Comparison of ENCODE assay signal across 8 cellular contexts in genomic region chr22:20111045-20111688, GRCh38. TPM values are rescaled to one million over a fixed set of nuclear protein-coding genes. Genes with fewer than 3 reads are reported as not detected.
A peak's percentile ranks its signal among the peaks of the same experiment; 100 is the strongest.
DNase-seq lines count a peak whose midpoint lies in the region; ATAC-seq and TF ChIP-seq lines count a peak whose summit lies in the region.

No MANE protein-coding gene starts in this region.

- peak overlapping the region; percentile 21 for H3K27ac ChIP-seq in SU-DHL-6 (ENCODE audit: low read depth, low read length)

- H3K9me3 ChIP-seq in SU-DHL-6 (ENCODE audit: insufficient read depth, low read length) = no peaks in the 10 kb centered on the region

- no peaks in the 10 kb centered on the region for H3K9me2 ChIP-seq in SU-DHL-6 (replicated peaks; ENCODE audit: insufficient read depth, low read length)

- H3K4me2 ChIP-seq in SU-DHL-6 (ENCODE audit: low read depth, low read length, poor library complexity, severe bottlenecking) = no peak overlapping the region

- peaks cover 15% of the 10 kb centered on the region for H3F3A ChIP-seq in SU-DHL-6 (ENCODE audit: insufficient read depth)

- no peak overlapping the region for H2AFZ ChIP-seq in SU-DHL-6 (ENCODE audit: low read depth, low read length, severe bottlenecking)

- TF ChIP-seq CTCF in SU-DHL-6 (IDR thresholded peaks at IDR 0.05; ENCODE audit: insufficient read depth, low read length, poor library complexity, severe bottlenecking) = peak; percentile 22
- TF ChIP-seq CTCF in fibroblast of villous mesenchyme (IDR thresholded peaks at IDR 0.05; ENCODE audit: insufficient read depth, low read depth, low read length) = peak; percentile 40

- H3K4me1 Mint-ChIP-seq in stimulated activated effector memory CD8-positive, alpha-beta T cell treated with anti-CD3 and anti-CD28 coated beads, Interleukin-12 subunit alpha, Interleukin-12 subunit beta, amount 100 ng/mL, for 72 hours = peaks cover 34% of the 10 kb centered on the region

- H4K20me1 ChIP-seq in SU-DHL-6 (ENCODE audit: low read depth, low read length) = no peaks in the 10 kb centered on the region

- peaks cover 98% of the 10 kb centered on the region for H3K36me3 Mint-ChIP-seq in stimulated activated effector memory CD8-positive, alpha-beta T cell treated with anti-CD3 and anti-CD28 coated beads, Interleukin-12 subunit alpha, Interleukin-12 subunit beta, amount 100 ng/mL, for 72 hours

- H3K4me3 Mint-ChIP-seq in stimulated activated effector memory CD8-positive, alpha-beta T cell treated with anti-CD3 and anti-CD28 coated beads, Interleukin-12 subunit alpha, Interleukin-12 subunit beta, amount 100 ng/mL, for 72 hours = no peak overlapping the region

- DNase-seq in COR-L47 (lab: John Stamatoyannopoulos, UW) (peak; percentile 53), H4 (ENCODE audit: low spot score) (peak; percentile 34), fibroblast of villous mesenchyme (ENCODE audit: low read depth) (no peak), inferior parietal cortex (ENCODE audit: extremely low spot score) (no peak), nucleus accumbens (lab: John Stamatoyannopoulos, UW) (no peak)
- no peak for DNase-seq in stimulated activated effector memory CD8-positive, alpha-beta T cell treated with anti-CD3 and anti-CD28 coated beads, Interleukin-12 subunit alpha, Interleukin-12 subunit beta, amount 100 ng/mL, for 72 hours (ENCODE audit: low spot score in 2 of 2)

- no peak overlapping the region for H3K9ac ChIP-seq in SU-DHL-6 (ENCODE audit: low read length)

- no peaks in the 10 kb centered on the region for H3K9me3 Mint-ChIP-seq in stimulated activated effector memory CD8-positive, alpha-beta T cell treated with anti-CD3 and anti-CD28 coated beads, Interleukin-12 subunit alpha, Interleukin-12 subunit beta, amount 100 ng/mL, for 72 hours

- peak overlapping the region; percentile 97 for H3K27ac Mint-ChIP-seq in stimulated activated effector memory CD8-positive, alpha-beta T cell treated with anti-CD3 and anti-CD28 coated beads, Interleukin-12 subunit alpha, Interleukin-12 subunit beta, amount 100 ng/mL, for 72 hours

- no peaks in the 10 kb centered on the region for H3K36me3 ChIP-seq in SU-DHL-6 (ENCODE audit: low read length)

- H3K4me3 ChIP-seq in SU-DHL-6 (ENCODE audit: insufficient read depth, low read length, poor library complexity, severe bottlenecking) (no peak overlapping the region), fibroblast of villous mesenchyme (ENCODE audit: low read depth, low read length) (no peak overlapping the region)

- H3K79me2 ChIP-seq in SU-DHL-6 (ENCODE audit: insufficient read depth, low read length) = peaks cover 5% of the 10 kb centered on the region; the same call in 1 of the 2 replicates

- peak; percentile 70 for ATAC-seq in stimulated activated effector memory CD8-positive, alpha-beta T cell treated with anti-CD3 and anti-CD28 coated beads, Interleukin-12 subunit alpha, Interleukin-12 subunit beta, amount 100 ng/mL, for 72 hours
- ATAC-seq in GM21619 (IDR thresholded peaks at IDR 0.05; ENCODE audit: unreplicated experiment) = no peak

- no peaks in the 10 kb centered on the region for H3K27me3 ChIP-seq in SU-DHL-6 (ENCODE audit: low read length)

RNA-seq across cellular contexts. Expression of gene RANBP1, which starts 4.7 kb away (rescaled TPM):
- 623 and 731 TPM in 2 replicates for total RNA-seq in H4 (2014; rRNA removed; shearing (Covaris generic))
- total RNA-seq in fibroblast of villous mesenchyme = 200 and 206 TPM in 2 replicates

RNA-seq across cellular contexts. Expression of gene TRMT2A, which starts 5.9 kb away (rescaled TPM):
- total RNA-seq in H4 (2014; rRNA removed; shearing (Covaris generic)) = 12.2 and 16.6 TPM in 2 replicates
- 35.4 and 45.3 TPM in 2 replicates for total RNA-seq in fibroblast of villous mesenchyme

RNA-seq across cellular contexts. Expression of gene ZDHHC8, which starts 20.4 kb away (rescaled TPM):
- total RNA-seq in H4 (2014; rRNA removed; shearing (Covaris generic)) = 4.3 and 6.9 TPM in 2 replicates
- total RNA-seq in fibroblast of villous mesenchyme = 8.1 and 10.8 TPM in 2 replicates

RNA-seq across cellular contexts. Expression of gene DGCR8, which starts 31.1 kb away (rescaled TPM):
- 9.2 and 11.4 TPM in 2 replicates for total RNA-seq in H4 (2014; rRNA removed; shearing (Covaris generic))
- total RNA-seq in fibroblast of villous mesenchyme = 30.7 and 34.1 TPM in 2 replicates

RNA-seq across cellular contexts. Expression of gene CCDC188, which starts 39.7 kb away (rescaled TPM):
- total RNA-seq in H4 (2014; rRNA removed; shearing (Covaris generic)) = not detected in 2 replicates
- total RNA-seq in fibroblast of villous mesenchyme = 0.43 and 0.97 TPM in 2 replicates

Comparison
In these comparisons a context has a peak if more than half of its experiments do, and no peak if none do; other contexts are left out.
1. DNase-seq: peak in COR-L47 (single experiment) and H4 (single experiment); none in fibroblast of villous mesenchyme (single experiment), stimulated activated effector memory CD8-positive, alpha-beta T cell treated with anti-CD3 and anti-CD28 coated beads, Interleukin-12 subunit alpha, Interleukin-12 subunit beta, amount 100 ng/mL, for 72 hours (0 of 2), inferior parietal cortex (single experiment) and nucleus accumbens (0 of 56).